ENCODE assay signal across 16 cellular contexts in genomic region chr13:30255696-30256095, GRCh38. TPM values are rescaled to one million over a fixed set of nuclear protein-coding genes. Genes with fewer than 3 reads are reported as not detected.
DNase-seq lines count a peak whose midpoint lies in the region; ATAC-seq and TF ChIP-seq lines count a peak whose summit lies in the region.
"Had no signal": no experiment of that assay in that cellular context is flagged by ENCODE, and none has a peak within 500 bp of the region (broad histone marks: within the 10 kb centered on the region; RNA-seq: fewer than 3 reads in every experiment).

No MANE protein-coding gene starts in this region.

- H3K36me3 Mint-ChIP-seq in type B pancreatic cell, result peaks cover 16% of the 10 kb centered on the region

- H3K36me3 ChIP-seq in cardiac muscle cell (no peaks in the 10 kb centered on the region), heart left ventricle (peaks cover 0 to 25% (median 12%) of the 10 kb centered on the region in 9 donors), PC-9 (ENCODE audit: low read depth) (no peaks in the 10 kb centered on the region), ascending aorta (peaks cover 3 to 4% of the 10 kb centered on the region in 2 donors)

- TF ChIP-seq CTCF in cardiac muscle cell (IDR thresholded peaks at IDR 0.05; ENCODE audit: low read depth, low read length), result no peak
- peak in 6 of 12 donors; percentile 8 to 42 (median 24) for TF ChIP-seq CTCF in heart left ventricle (IDR thresholded peaks at IDR 0.05)
- peak; percentile 50 for TF ChIP-seq CTCF in PC-9 (conservative IDR thresholded peaks at IDR 0.05)
- TF ChIP-seq CTCF in fibroblast of the aortic adventitia (IDR thresholded peaks at IDR 0.05; ENCODE audit: insufficient read depth, low read length), result no peak
- TF ChIP-seq CTCF in type B pancreatic cell (conservative IDR thresholded peaks at IDR 0.05), result peak; percentile 20
- no peak for TF ChIP-seq CTCF in ascending aorta (IDR thresholded peaks at IDR 0.05)

- intact Hi-C loops in heart left ventricle (cut with DNase I), result loop anchor here in 4 of 10 donors (2.0 to 10.0 kb wide), 5 partner anchors 17 to 549 kb away; partner anchors contain the start of gene UBE2L5 (in 1 of the 4)
- intact Hi-C loops in PC-9 (cut with micrococcal nuclease; ENCODE audit: unreplicated experiment), result loop anchor here (10.0 kb wide), 1 partner anchor 209 kb away; the partner anchor contains the start of gene HMGB1
- intact Hi-C loops in ascending aorta (cut with DNase I), result no loop called here

- BruUV-seq in PC-9 (replicated peaks; lab: Mats Ljungman, UMichigan), result no TSS peak

- no peak overlapping the region for H3K27ac Mint-ChIP-seq in type B pancreatic cell
- H3K27ac Mint-ChIP-seq: activated naive CD8-positive, alpha-beta T cell treated with anti-CD3 and anti-CD28 coated beads, Interleukin-2, amount 10 ng/mL, durations not matched to agents 7 days and 5 days had no signal

- H3K4me3 Mint-ChIP-seq in type B pancreatic cell, result no peak overlapping the region
- H3K4me3 Mint-ChIP-seq: activated naive CD8-positive, alpha-beta T cell treated with anti-CD3 and anti-CD28 coated beads, Interleukin-2, amount 10 ng/mL, durations not matched to agents 7 days and 5 days had no signal

- H3K79me2 ChIP-seq in PC-9 (ENCODE audit: low read depth), result no peaks in the 10 kb centered on the region
- H3K79me2 ChIP-seq: parathyroid adenoma had no signal

- H3K4me1 ChIP-seq in cardiac muscle cell (ENCODE audit: low read depth) (peaks cover 36% of the 10 kb centered on the region), heart left ventricle (peaks cover 0 to 26% (median 9%) of the 10 kb centered on the region in 12 donors), PC-9 (replicated peaks; ENCODE audit: insufficient read depth) (no peaks in the 10 kb centered on the region), ascending aorta (peaks cover 0 to 2% of the 10 kb centered on the region in 2 donors)
- H3K4me1 ChIP-seq: parathyroid adenoma had no signal

- H3K27me3 ChIP-seq in cardiac muscle cell (no peaks in the 10 kb centered on the region), heart left ventricle (no peaks in the 10 kb centered on the region), PC-9 (ENCODE audit: insufficient read depth, low read depth) (no peaks in the 10 kb centered on the region), ascending aorta (no peaks in the 10 kb centered on the region)

- ATAC-seq in heart left ventricle (no peak), GM19324 (IDR thresholded peaks at IDR 0.05; ENCODE audit: low FRiP score, unreplicated experiment) (no peak)

- peaks cover 5% of the 10 kb centered on the region for H3K9me3 Mint-ChIP-seq in type B pancreatic cell
- H3K9me3 Mint-ChIP-seq: activated naive CD8-positive, alpha-beta T cell treated with anti-CD3 and anti-CD28 coated beads, Interleukin-2, amount 10 ng/mL, durations not matched to agents 7 days and 5 days had no signal

- TF ChIP-seq POLR2A in heart left ventricle (IDR thresholded peaks at IDR 0.05), result no peak

- no peaks in the 10 kb centered on the region for H3K27me3 Mint-ChIP-seq in type B pancreatic cell
- H3K27me3 Mint-ChIP-seq: activated naive CD8-positive, alpha-beta T cell treated with anti-CD3 and anti-CD28 coated beads, Interleukin-2, amount 10 ng/mL, durations not matched to agents 7 days and 5 days had no signal

- no peaks in the 10 kb centered on the region for H3F3A ChIP-seq in PC-9 (ENCODE audit: insufficient read depth, low read depth)

- H4K20me1 ChIP-seq in PC-9 (ENCODE audit: insufficient read depth), result no peaks in the 10 kb centered on the region

- peaks cover 18% of the 10 kb centered on the region for H3K4me1 Mint-ChIP-seq in type B pancreatic cell (ENCODE audit: unreplicated experiment)

- 93 to 95% (median 94%) methylated on average over 1 of the region's 1 CpG for WGBS in heart left ventricle, 4 donors

- H3K4me2 ChIP-seq in PC-9, result no peak overlapping the region

- no peaks in the 10 kb centered on the region for H3K9me3 ChIP-seq in cardiac muscle cell (ENCODE audit: low read depth)
- H3K9me3 ChIP-seq in heart left ventricle, result no peaks in the 10 kb centered on the region
- H3K9me3 ChIP-seq in PC-9 (ENCODE audit: insufficient read depth, low read depth), result no peaks in the 10 kb centered on the region
- no peaks in the 10 kb centered on the region for H3K9me3 ChIP-seq in ascending aorta
- H3K9me3 ChIP-seq: Caco-2 had no signal

- CTCF ChIA-PET in PC-9 (lab: Charles Lee), result interaction anchor here (0.5 to 0.7 kb wide), 3 partner anchors 52 to 117 kb away, joined by 3 to 4 read pairs (median 3); partner anchors contain the start of gene KATNAL1

- H3K4me3 ChIP-seq in cardiac muscle cell, result no peak overlapping the region
- no peak overlapping the region for H3K4me3 ChIP-seq in heart left ventricle
- H3K4me3 ChIP-seq in PC-9, result no peak overlapping the region
- H3K4me3 ChIP-seq in fibroblast of the aortic adventitia (ENCODE audit: low read depth, low read length), result no peak overlapping the region
- no peak overlapping the region for H3K4me3 ChIP-seq in ascending aorta

- H2AFZ ChIP-seq in PC-9, result no peak overlapping the region
- H2AFZ ChIP-seq: parathyroid adenoma had no signal

- no peaks in the 10 kb centered on the region for H3K9me2 ChIP-seq in PC-9 (ENCODE audit: insufficient read depth)

- H3K27ac ChIP-seq in cardiac muscle cell (peak overlapping the region; percentile 93), heart left ventricle (no peak overlapping the region), PC-9 (no peak overlapping the region), ascending aorta (no peak overlapping the region)
- H3K27ac ChIP-seq: parathyroid adenoma had no signal

- DNase-seq in cardiac muscle cell (ENCODE audit: low read depth in 1 of 2, low spot score in 1 of 2) (no peak), heart left ventricle (no peak), PC-9 (no peak), fibroblast of the aortic adventitia (ENCODE audit: low read depth) (peak; percentile 34), type B pancreatic cell (ENCODE audit: extremely low spot score, unreplicated experiment) (no peak), anterior cingulate cortex (lab: John Stamatoyannopoulos, UW) (no peak), ascending aorta (ENCODE audit: low spot score in 2 of 2) (no peak)
- DNase-seq: activated CD4-positive, alpha-beta T cell treated with anti-CD3 and anti-CD28 coated beads for 4 hours; activated naive CD8-positive, alpha-beta T cell treated with anti-CD3 and anti-CD28 coated beads, Interleukin-2, amount 10 ng/mL, durations not matched to agents 7 days and 5 days; Caco-2; H7; head of caudate nucleus; NCI-H1092; SHP77 had no signal

- POLR2A ChIA-PET in PC-9 (lab: Charles Lee; ENCODE audit: unreplicated experiment), result no interaction called here

RNA-seq across cellular contexts. Expression of gene KATNAL1, which starts 51.7 kb away (rescaled TPM):
- total RNA-seq in cardiac muscle cell, result 12.8 and 21.2 TPM in 2 replicates
- polyA plus RNA-seq in cardiac muscle cell, result 6.0 and 10.5 TPM in 2 replicates
- total RNA-seq in heart left ventricle, result 10 to 100 TPM; 23.3 to 55.3 (median 52.2) TPM
- 10 to 100 TPM in 1 of 2 donors, 1 to 10 TPM in 1; 4.6 to 15.7 TPM for polyA plus RNA-seq in heart left ventricle
- total RNA-seq in PC-9 (2021), result 11.8 and 14.8 TPM in 2 replicates
- total RNA-seq in fibroblast of the aortic adventitia (ENCODE audit: low replicate concordance), result 38.7 and 61.2 TPM in 2 replicates
- 9.3 and 20.2 TPM in 2 replicates for total RNA-seq in type B pancreatic cell (ENCODE audit: low replicate concordance)
- 13.2 TPM for total RNA-seq in ascending aorta

Comparison
In these comparisons a context has a peak if more than half of its experiments do, and no peak if none do; other contexts are left out.
1. CTCF ChIP-seq: peak in PC-9 (single experiment) and type B pancreatic cell (single experiment); none in cardiac muscle cell (single experiment), fibroblast of the aortic adventitia (single experiment) and ascending aorta (0 of 3).